ENCODE assay signal across 1 cellular context in genomic region chr5:127030259-127031146, GRCh38.
A peak's percentile ranks its signal among the peaks of the same experiment; 100 is the strongest.
TF ChIP-seq lines count a peak whose summit lies in the region.

MARCHF3 (minus strand) TSS chr5:127030558; CDS start chr5:126918171, 112,387 bp downstream.

TF ChIP-seq in HepG2, 621 proteins besides CTCF, POLR2A, EP300 and RAD21 (continued from another document):
- TF ChIP-seq, protein P1, sequence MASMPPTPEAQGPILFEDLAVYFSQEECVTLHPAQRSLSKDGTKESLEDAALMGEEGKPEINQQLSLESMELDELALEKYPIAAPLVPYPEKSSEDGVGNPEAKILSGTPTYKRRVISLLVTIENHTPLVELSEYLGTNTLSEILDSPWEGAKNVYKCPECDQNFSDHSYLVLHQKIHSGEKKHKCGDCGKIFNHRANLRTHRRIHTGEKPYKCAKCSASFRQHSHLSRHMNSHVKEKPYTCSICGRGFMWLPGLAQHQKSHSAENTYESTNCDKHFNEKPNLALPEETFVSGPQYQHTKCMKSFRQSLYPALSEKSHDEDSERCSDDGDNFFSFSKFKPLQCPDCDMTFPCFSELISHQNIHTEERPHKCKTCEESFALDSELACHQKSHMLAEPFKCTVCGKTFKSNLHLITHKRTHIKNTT (CRISPR knock-in tag; IDR thresholded peaks at IDR 0.05), result no peak
- TF ChIP-seq MEIS1 (CRISPR knock-in tag; IDR thresholded peaks at IDR 0.05; ENCODE audit: borderline replicate concordance), result peak; percentile 75; the same call in 1 of the 2 replicates
TF ChIP-seq in HepG2: peak in this region for 269.
